ENCODE assay signal across 11 cellular contexts in genomic region chr11:61609970-61610347, GRCh38. TPM values are rescaled to one million over a fixed set of nuclear protein-coding genes. Genes with fewer than 3 reads are reported as not detected.
A peak's percentile ranks its signal among the peaks of the same experiment; 100 is the strongest.
DNase-seq lines count a peak whose midpoint lies in the region; ATAC-seq and TF ChIP-seq lines count a peak whose summit lies in the region.
"Had no signal": no experiment of that assay in that cellular context is flagged by ENCODE, and none has a peak within 500 bp of the region (broad histone marks: within the 10 kb centered on the region; RNA-seq: fewer than 3 reads in every experiment).

No MANE protein-coding gene starts in this region.

- H3K4me1 ChIP-seq in ovary (ENCODE audit: insufficient read depth), result no peaks in the 10 kb centered on the region
- H3K4me1 ChIP-seq: gastroesophageal sphincter, sigmoid colon had no signal

- TF ChIP-seq EP300 in neural cell (conservative IDR thresholded peaks at IDR 0.05; ENCODE audit: poor library complexity, severe bottlenecking), result no peak
- no peak for TF ChIP-seq EP300 in ovary (IDR thresholded peaks at IDR 0.05)

- H3K9ac ChIP-seq in neural cell (ENCODE audit: low read length), result no peak overlapping the region

- intact Hi-C loops in ovary (cut with DNase I), result no loop called here

- in situ Hi-C loops in T47D (cut with HindIII; ENCODE audit: low pct_unique_long_range_greater_than_20kb, low sequenced_read_pairs), result no loop called here

- H3K79me2 ChIP-seq in neural cell (replicated peaks; ENCODE audit: insufficient read depth, low read length), result no peaks in the 10 kb centered on the region

- ATAC-seq in GM21367 (IDR thresholded peaks at IDR 0.05; ENCODE audit: unreplicated experiment), result no peak
- ATAC-seq: gastroesophageal sphincter had no signal

- H3K9me3 ChIP-seq in neural cell (ENCODE audit: low read length), result no peaks in the 10 kb centered on the region
- no peaks in the 10 kb centered on the region for H3K9me3 ChIP-seq in ovary
- H3K9me3 ChIP-seq: gastroesophageal sphincter, sigmoid colon had no signal

- H3K27ac ChIP-seq in neural cell (ENCODE audit: low read length) (peak overlapping the region; percentile 25), ovary (no peak overlapping the region)
- H3K27ac ChIP-seq: gastroesophageal sphincter, sigmoid colon had no signal

- TF ChIP-seq POLR2A in ovary (IDR thresholded peaks at IDR 0.05), result no peak

- no peaks in the 10 kb centered on the region for H3K9me2 ChIP-seq in neural cell (ENCODE audit: insufficient read depth, low read length)

- peak; percentile 92 for DNase-seq in DMS53 (lab: John Stamatoyannopoulos, UW)
- peak; percentile 67 for DNase-seq in NCI-H187 treated with DMSO at 0.1 percent for 48 hours (lab: John Stamatoyannopoulos, UW)
- DNase-seq in T47D (ENCODE audit: low read depth in 1 of 2, low spot score in 1 of 2), result peak; percentile 71 to 87
- DNase-seq in amniotic stem cell (lab: John Stamatoyannopoulos, UW), result no peak
- no peak for DNase-seq in ovary
- no peak for DNase-seq in activated naive CD4-positive, alpha-beta T cell (lab: John Stamatoyannopoulos, UW)
- DNase-seq: activated effector memory CD4-positive, alpha-beta T cell treated with Interleukin-2 at 50 U/mL for 16 hours; sigmoid colon had no signal

- no peak overlapping the region for H3K4me2 ChIP-seq in neural cell (ENCODE audit: low read length)

- 27 to 43% (median 37%) methylated on average over 6 of the region's 6 CpGs for whole genome bisulfite sequencing in ovary, 3 donors

- no peak overlapping the region for H2AFZ ChIP-seq in neural cell (ENCODE audit: low read depth, low read length)

- H4K20me1 ChIP-seq in neural cell (ENCODE audit: insufficient read depth), result no peaks in the 10 kb centered on the region

- no peaks in the 10 kb centered on the region for H3K27me3 ChIP-seq in neural cell (ENCODE audit: insufficient read depth, low read depth, low read length)
- H3K27me3 ChIP-seq in ovary, result no peaks in the 10 kb centered on the region

- no peaks in the 10 kb centered on the region for H3K36me3 ChIP-seq in neural cell (ENCODE audit: insufficient read depth, low read length)
- H3K36me3 ChIP-seq in ovary, result no peaks in the 10 kb centered on the region
- H3K36me3 ChIP-seq: gastroesophageal sphincter, sigmoid colon had no signal

- H3K4me3 ChIP-seq in neural cell (ENCODE audit: low read length), result peak overlapping the region; percentile 9
- no peak overlapping the region for H3K4me3 ChIP-seq in ovary
- H3K4me3 ChIP-seq: gastroesophageal sphincter, sigmoid colon had no signal

- no peak for TF ChIP-seq RAD21 in neural cell (conservative IDR thresholded peaks at IDR 0.05)

- TF ChIP-seq CTCF in neural cell (IDR thresholded peaks at IDR 0.05; ENCODE audit: poor library complexity, severe bottlenecking) (peak; percentile 54), ovary (IDR thresholded peaks at IDR 0.05) (no peak)

- H3F3A ChIP-seq in neural cell (ENCODE audit: insufficient read depth, low read length, poor library complexity, severe bottlenecking), result no peaks in the 10 kb centered on the region

TF ChIP-seq in neural cell, 6 proteins besides CTCF, POLR2A, EP300 and RAD21:
- TF ChIP-seq SMC3 (conservative IDR thresholded peaks at IDR 0.05; ENCODE audit: poor library complexity) (peak; percentile 51), REST (IDR thresholded peaks at IDR 0.05; ENCODE audit: borderline replicate concordance) (no peak)

RNA-seq across cellular contexts. Expression of gene SYT7, which starts 29.1 kb away (rescaled TPM):
- polyA plus RNA-seq in neural cell, result 14.0 and 21.8 TPM in 2 replicates
- polyA minus RNA-seq in neural cell, result 25.6 and 26.2 TPM in 2 replicates
- 1 to 10 TPM in 5 of 7 donors, under 1 TPM in 2; 0.24 to 4.6 (median 1.5) TPM for total RNA-seq in ovary
- polyA plus RNA-seq in ovary, result 1 to 10 TPM; 1.7 to 4.9 TPM

Comparison
In these comparisons a context has a peak if more than half of its experiments do, and no peak if none do; other contexts are left out.
1. DNase-seq: peak in DMS53 (single experiment), NCI-H187 treated with DMSO at 0.1 percent for 48 hours (single experiment) and T47D (2 of 2); none in amniotic stem cell (single experiment), ovary (0 of 5) and activated naive CD4-positive, alpha-beta T cell (0 of 4).